In the genomic region with DNA sequence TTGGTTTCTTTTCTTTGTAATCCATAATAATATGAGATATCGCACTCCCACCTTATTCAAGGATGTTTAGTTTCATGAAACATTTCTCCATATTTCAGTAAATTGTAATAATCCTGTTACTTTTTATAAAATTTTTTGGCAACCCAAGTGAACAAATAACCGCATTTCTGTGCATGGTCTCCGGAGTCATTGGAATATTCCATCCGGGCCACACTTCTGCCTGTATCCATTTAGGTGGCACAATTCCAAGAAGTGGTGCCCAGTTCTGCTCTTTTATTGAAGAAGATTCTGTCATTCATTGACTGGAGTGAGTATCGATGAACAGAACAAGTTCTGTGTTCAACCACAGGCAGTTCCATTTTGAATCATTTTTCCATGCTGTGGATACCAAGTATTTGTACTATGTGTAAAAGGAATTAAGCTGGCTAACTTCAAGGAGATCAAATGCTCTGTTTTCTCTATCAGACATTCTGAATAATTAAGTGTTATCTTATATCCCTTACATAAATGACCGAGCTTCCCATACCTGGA, we compare ENCODE assay signal across 9 cellular contexts. TPM values are rescaled to one million over a fixed set of nuclear protein-coding genes. Genes with fewer than 3 reads are reported as not detected.
DNase-seq lines count a peak whose midpoint lies in the region; ATAC-seq and TF ChIP-seq lines count a peak whose summit lies in the region.
"Had no signal": no experiment of that assay in that cellular context is flagged by ENCODE, and none has a peak within 500 bp of the region (broad histone marks: within the 10 kb centered on the region; RNA-seq: fewer than 3 reads in every experiment).

No MANE protein-coding gene starts in this region.

- H3K9me2 ChIP-seq in MM.1S (replicated peaks; ENCODE audit: insufficient read depth, low read length), result no peaks in the 10 kb centered on the region

- H2AFZ ChIP-seq in MM.1S (ENCODE audit: low read length), result peak overlapping the region; percentile 20; the same call in 1 of the 2 replicates

- no peaks in the 10 kb centered on the region for H3K9me3 ChIP-seq in CD4-positive, alpha-beta memory T cell (ENCODE audit: control insufficient read depth in 1 of 2, low read length in 2 of 2)
- H3K9me3 ChIP-seq in MM.1S (replicated peaks; ENCODE audit: insufficient read depth, low read length), result no peaks in the 10 kb centered on the region
- H3K9me3 ChIP-seq: colonic mucosa, mucosa of descending colon had no signal

- no peak overlapping the region for H3K4me3 ChIP-seq in CD4-positive, alpha-beta memory T cell (ENCODE audit: low read length in 2 of 2)
- H3K4me3 ChIP-seq in MM.1S (ENCODE audit: low read length), result peak overlapping the region; percentile 39; the same call in 1 of the 2 replicates
- peak overlapping the region in 57 of 59 donors; percentile 2 to 61 (median 41) for H3K4me3 ChIP-seq in dorsolateral prefrontal cortex
- H3K4me3 ChIP-seq: colonic mucosa, mucosa of descending colon had no signal

- H3K27ac Mint-ChIP-seq in CD4-positive, alpha-beta memory T cell, result no peak overlapping the region

- H3K9me3 Mint-ChIP-seq in CD4-positive, alpha-beta memory T cell, result peaks cover 0 to 3% (median 0%) of the 10 kb centered on the region in 8 donors

- no peaks in the 10 kb centered on the region for H3K27me3 ChIP-seq in CD4-positive, alpha-beta memory T cell (ENCODE audit: insufficient read depth, low read length)
- H3K27me3 ChIP-seq in MM.1S (replicated peaks; ENCODE audit: insufficient read depth, low read length), result no peaks in the 10 kb centered on the region
- peaks cover 0 to 5% (median 0%) of the 10 kb centered on the region in 45 donors for H3K27me3 ChIP-seq in dorsolateral prefrontal cortex
- H3K27me3 ChIP-seq: colonic mucosa had no signal

- POLR2A ChIA-PET in CD4-positive, alpha-beta memory T cell (lab: Charles Lee; ENCODE audit: partially characterized antibody), result interaction anchor here (0.5 to 1.9 kb wide), 21 partner anchors 30 to 430 kb away, joined by 3 to 12 read pairs (median 4); partner anchors contain the start of gene CTLA4

- H3K36me3 ChIP-seq in CD4-positive, alpha-beta memory T cell (ENCODE audit: insufficient read depth, low read length), result no peaks in the 10 kb centered on the region
- H3K36me3 ChIP-seq in MM.1S (replicated peaks; ENCODE audit: insufficient read depth, low read length), result no peaks in the 10 kb centered on the region
- H3K36me3 ChIP-seq: colonic mucosa had no signal

- H3K4me2 ChIP-seq in MM.1S (ENCODE audit: low read depth, low read length), result peak overlapping the region; percentile 73

- DNase-seq in CD4-positive, alpha-beta memory T cell, result no peak
- DNase-seq in MM.1S (no peak), dorsolateral prefrontal cortex (no peak), pons (ENCODE audit: low spot score) (peak; percentile 38), NCI-H774 (lab: John Stamatoyannopoulos, UW) (no peak)

- no peaks in the 10 kb centered on the region for H3F3A ChIP-seq in MM.1S (ENCODE audit: insufficient read depth, low read length)

- H3K79me2 ChIP-seq in MM.1S (ENCODE audit: low read length), result no peaks in the 10 kb centered on the region

- H3K4me1 ChIP-seq in CD4-positive, alpha-beta memory T cell (ENCODE audit: insufficient read depth, low read length), result peaks cover 23% of the 10 kb centered on the region
- H3K4me1 ChIP-seq in MM.1S (ENCODE audit: low read length), result peaks cover 22% of the 10 kb centered on the region
- H3K4me1 ChIP-seq: colonic mucosa had no signal

- intact Hi-C loops in CD4-positive, alpha-beta memory T cell (cut with micrococcal nuclease), result loop anchor here (1.0 to 10.0 kb wide), 6 partner anchors 52 to 1075 kb away; no protein-coding TSS in a partner anchor
- intact Hi-C loops in dorsolateral prefrontal cortex (cut with DNase I), result loop anchor here (2.0 to 10.0 kb wide), 6 partner anchors 15 to 428 kb away; no protein-coding TSS in a partner anchor

- no peaks in the 10 kb centered on the region for H3K27me3 Mint-ChIP-seq in CD4-positive, alpha-beta memory T cell

- H3K9ac ChIP-seq in MM.1S (ENCODE audit: low read length), result no peak overlapping the region; the same call in 1 of the 2 replicates

- H3K4me3 Mint-ChIP-seq in CD4-positive, alpha-beta memory T cell, result peak overlapping the region in 5 of 8 donors; percentile 9 to 80 (median 24)

- no peaks in the 10 kb centered on the region for H3K36me3 Mint-ChIP-seq in CD4-positive, alpha-beta memory T cell

- peaks cover 10 to 30% (median 20%) of the 10 kb centered on the region in 4 donors for H3K4me1 Mint-ChIP-seq in CD4-positive, alpha-beta memory T cell

- no peak for TF ChIP-seq CTCF in MM.1S (IDR thresholded peaks at IDR 0.05; ENCODE audit: low read length)
- peak in 12 of 56 donors; percentile 2 to 40 (median 20) for TF ChIP-seq CTCF in dorsolateral prefrontal cortex (IDR thresholded peaks at IDR 0.05 in 54 of 56, conservative IDR thresholded peaks at IDR 0.05 in 2 of 56; ENCODE audit: low read depth in 1 of 56, partially characterized antibody in 56 of 56)

- ATAC-seq in GM19467 (IDR thresholded peaks at IDR 0.05; ENCODE audit: unreplicated experiment) (no peak), GM21367 (IDR thresholded peaks at IDR 0.05; ENCODE audit: unreplicated experiment) (no peak)

- H3K27ac ChIP-seq in CD4-positive, alpha-beta memory T cell (ENCODE audit: low read depth, low read length), result no peak overlapping the region
- H3K27ac ChIP-seq in MM.1S (ENCODE audit: low read length) (no peak overlapping the region), dorsolateral prefrontal cortex (peak overlapping the region in 22 of 59 donors; percentile 2 to 54 (median 30))
- H3K27ac ChIP-seq: colonic mucosa had no signal

- no peaks in the 10 kb centered on the region for H4K20me1 ChIP-seq in MM.1S (ENCODE audit: insufficient read depth, low read length)

- CTCF ChIA-PET in CD4-positive, alpha-beta memory T cell (lab: Charles Lee; ENCODE audit: partially characterized antibody), result interaction anchor here (0.8 to 4.4 kb wide), 32 partner anchors 9 to 453 kb away, joined by 3 to 72 read pairs (median 5); partner anchors contain the start of genes CD28 and CTLA4

RNA-seq across cellular contexts. Expression of gene ICOS, which starts 26.6 kb away (rescaled TPM):
- 10 to 100 TPM; 52.9 to 53.2 TPM for total RNA-seq in CD4-positive, alpha-beta memory T cell
- polyA plus RNA-seq in CD4-positive, alpha-beta memory T cell, result 10 to 100 TPM; 28.1 to 29.1 TPM
- not detected for total RNA-seq in dorsolateral prefrontal cortex

RNA-seq across cellular contexts. Expression of gene CTLA4, which starts 42.4 kb away (rescaled TPM):
- total RNA-seq in CD4-positive, alpha-beta memory T cell, result 10 to 100 TPM; 18.4 to 20.4 TPM
- 1 to 10 TPM; 7.6 to 9.0 TPM for polyA plus RNA-seq in CD4-positive, alpha-beta memory T cell
- total RNA-seq in dorsolateral prefrontal cortex, result 1 to 10 TPM in 6 of 120 experiments, under 1 TPM in 13, not detected in 101; 0.23 to 2.5 (median 0.47) TPM

Comparison
In these comparisons a context has a peak if more than half of its experiments do, and no peak if none do; other contexts are left out.
1. H3K4me3 ChIP-seq: peak in MM.1S (single experiment) and dorsolateral prefrontal cortex (57 of 59); none in CD4-positive, alpha-beta memory T cell (0 of 2).
2. RNA of gene ICOS, which starts 26.6 kb away (total RNA-seq): 52.9 to 53.2 TPM in CD4-positive, alpha-beta memory T cell; not detected in dorsolateral prefrontal cortex; every median in the first group is over 10 times any median in the second.
3. RNA of gene CTLA4, which starts 42.4 kb away (total RNA-seq): 18.4 to 20.4 TPM in CD4-positive, alpha-beta memory T cell; 0.23 to 2.5 TPM in dorsolateral prefrontal cortex; every median in the first group is over 4 times any median in the second.